ENCODE assay signal across 1 cellular context in genomic region chr2:40680547-40680946, GRCh38.
TF ChIP-seq lines count a peak whose summit lies in the region.

No MANE protein-coding gene starts in this region.

TF ChIP-seq in IMR-90, 13 proteins besides CTCF, POLR2A, EP300 and RAD21 (continued from another document):
- TF ChIP-seq ELK1 (IDR thresholded peaks at IDR 0.05; ENCODE audit: borderline replicate concordance, low read depth, low read length) (no peak), NFE2L2 (IDR thresholded peaks at IDR 0.05; ENCODE audit: low read depth, low read length) (no peak), CHD1 (IDR thresholded peaks at IDR 0.05; ENCODE audit: low read depth, low read length) (no peak), BHLHE40 (IDR thresholded peaks at IDR 0.05; ENCODE audit: low read depth, low read length) (no peak), MAZ (IDR thresholded peaks at IDR 0.05; ENCODE audit: borderline replicate concordance, low read depth, low read length) (no peak), MXI1 (IDR thresholded peaks at IDR 0.05; ENCODE audit: borderline replicate concordance, low read depth, low read length) (no peak), FOS (IDR thresholded peaks at IDR 0.05; ENCODE audit: low read depth, low read length) (no peak), MAFK (IDR thresholded peaks at IDR 0.05; ENCODE audit: low read depth, low read length) (no peak), SMC3 (IDR thresholded peaks at IDR 0.05; ENCODE audit: low read depth, low read length) (no peak), RFX5 (IDR thresholded peaks at IDR 0.05; ENCODE audit: low read depth, low read length) (no peak)
- TF ChIP-seq, protein P1, sequence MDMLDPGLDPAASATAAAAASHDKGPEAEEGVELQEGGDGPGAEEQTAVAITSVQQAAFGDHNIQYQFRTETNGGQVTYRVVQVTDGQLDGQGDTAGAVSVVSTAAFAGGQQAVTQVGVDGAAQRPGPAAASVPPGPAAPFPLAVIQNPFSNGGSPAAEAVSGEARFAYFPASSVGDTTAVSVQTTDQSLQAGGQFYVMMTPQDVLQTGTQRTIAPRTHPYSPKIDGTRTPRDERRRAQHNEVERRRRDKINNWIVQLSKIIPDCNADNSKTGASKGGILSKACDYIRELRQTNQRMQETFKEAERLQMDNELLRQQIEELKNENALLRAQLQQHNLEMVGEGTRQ (IDR thresholded peaks at IDR 0.05; ENCODE audit: low read depth, low read length) = no peak
